Comparison of ENCODE assay signal across 8 cellular contexts in genomic region chr11:46308632-46309419, GRCh38. TPM values are rescaled to one million over a fixed set of nuclear protein-coding genes. Genes with fewer than 3 reads are reported as not detected.
A peak's percentile ranks its signal among the peaks of the same experiment; 100 is the strongest.
DNase-seq lines count a peak whose midpoint lies in the region; ATAC-seq and TF ChIP-seq lines count a peak whose summit lies in the region.

No MANE protein-coding gene starts in this region.

- H3K4me2 ChIP-seq in GM23248 (ENCODE audit: unreplicated experiment): peak overlapping the region; percentile 31

- in situ Hi-C loops in GM23248 (cut with MboI): no loop called here

- H3K4me1 ChIP-seq in GM23248 (ENCODE audit: insufficient read depth) (peaks cover 20% of the 10 kb centered on the region), left lung (peaks cover 0 to 6% of the 10 kb centered on the region in 2 donors)

- ATAC-seq in activated CD4-positive, CD25-positive, alpha-beta regulatory T cell treated with anti-CD3 and anti-CD28 coated beads, Interleukin-2, amount 50 U/mL, for 24 hours: peak; percentile 68 to 82
- peak; percentile 86 for ATAC-seq in left lung
- no peak for ATAC-seq in HG03139 (IDR thresholded peaks at IDR 0.05; ENCODE audit: unreplicated experiment)

- no peaks in the 10 kb centered on the region for H3K27me3 ChIP-seq in GM23248 (replicated peaks; ENCODE audit: insufficient read depth)
- H3K27me3 ChIP-seq in left lung: no peaks in the 10 kb centered on the region

- peak overlapping the region; percentile 61 for H3K27ac ChIP-seq in GM23248
- no peak overlapping the region for H3K27ac ChIP-seq in left lung

- no peak overlapping the region for H2AFZ ChIP-seq in GM23248

- H3K4me3 ChIP-seq in GM23248 (no peak overlapping the region), left lung (no peak overlapping the region)

- 11 to 20% methylated on average over 12 of the region's 12 CpGs for WGBS in GM23248 (ENCODE audit: low coverage in 1 of 2, low lambda C conversion rate in 2 of 2, missing lambda C conversion rate in 2 of 2), 2 experiments

- H3K79me2 ChIP-seq in GM23248 (ENCODE audit: insufficient read depth): peaks cover 75% of the 10 kb centered on the region

- DNase-seq in COLO829 (ENCODE audit: low spot score) (peak; percentile 69), GM23248 (peak; percentile 79), NCI-H2171 (lab: John Stamatoyannopoulos, UW) (peak; percentile 7), cerebellar cortex (ENCODE audit: low spot score) (peak; percentile 54), left lung (peak; percentile 67 to 90)
- DNase-seq in stimulated activated CD4-positive, alpha-beta T cell treated with anti-CD3 and anti-CD28 coated beads, Interleukin-4, amount 100 ng/mL, for 48 hours (ENCODE audit: low read depth in 2 of 2): peak; percentile 62 to 63

- peak; percentile 80 to 81 for TF ChIP-seq CTCF in left lung (IDR thresholded peaks at IDR 0.05)

- H4K20me1 ChIP-seq in GM23248 (ENCODE audit: insufficient read depth): no peaks in the 10 kb centered on the region

- intact Hi-C loops in left lung (cut with DNase I): loop anchor here (5.0 to 10.0 kb wide), 2 partner anchors 64 to 67 kb away; no protein-coding TSS in a partner anchor

- H3K9ac ChIP-seq in GM23248: peak overlapping the region; percentile 45; the same call in 1 of the 2 replicates

- H3F3A ChIP-seq in GM23248 (ENCODE audit: insufficient read depth): peaks cover 24% of the 10 kb centered on the region; the same call in 1 of the 2 replicates

- H3K36me3 ChIP-seq in GM23248 (ENCODE audit: low read depth) (peaks cover 44% of the 10 kb centered on the region), left lung (peaks cover 0 to 13% of the 10 kb centered on the region in 2 donors)

- H3K9me3 ChIP-seq in GM23248 (ENCODE audit: low read depth) (no peaks in the 10 kb centered on the region), left lung (no peaks in the 10 kb centered on the region)

- H3K9me2 ChIP-seq in GM23248 (ENCODE audit: insufficient read depth): no peaks in the 10 kb centered on the region

RNA-seq across cellular contexts. Expression of gene CREB3L1, which starts 31.4 kb away (rescaled TPM):
- total RNA-seq in GM23248 (2014; rRNA removed; shearing (Covaris generic)): 29.6 and 37.7 TPM in 2 replicates
- polyA plus RNA-seq in GM23248 (2016; fragmentation: Nextera tagmentation; extraction: Ambion mirVana): 146 and 151 TPM in 2 replicates
- 10 to 100 TPM; 40.5 to 59.3 TPM for total RNA-seq in left lung

RNA-seq across cellular contexts. Expression of gene DGKZ, which starts 38.4 kb away (rescaled TPM):
- 50.7 and 62.7 TPM in 2 replicates for total RNA-seq in GM23248 (2014; rRNA removed; shearing (Covaris generic))
- 21.4 and 23.9 TPM in 2 replicates for polyA plus RNA-seq in GM23248 (2016; fragmentation: Nextera tagmentation; extraction: Ambion mirVana)
- total RNA-seq in left lung: 10 to 100 TPM; 40.5 to 65.1 TPM

Comparison
In these comparisons a context has a peak if more than half of its experiments do, and no peak if none do; other contexts are left out.
1. DNase-seq: peak in every context shown above with its lines; median percentile 79 in GM23248; 78 in left lung; 69 in COLO829; 62 in stimulated activated CD4-positive, alpha-beta T cell treated with anti-CD3 and anti-CD28 coated beads, Interleukin-4, amount 100 ng/mL, for 48 hours; 54 in cerebellar cortex; 7 in NCI-H2171.